8 cellular contexts compared by ENCODE assay signal in genomic region chr2:134253804-134254203, GRCh38. TPM values are rescaled to one million over a fixed set of nuclear protein-coding genes. Genes with fewer than 3 reads are reported as not detected.
DNase-seq lines count a peak whose midpoint lies in the region; ATAC-seq and TF ChIP-seq lines count a peak whose summit lies in the region.

Gene MGAT5 (plus strand): TSS chr2:134254072. CDS start chr2:134254404, 332 bp downstream.

- no peak for TF ChIP-seq EP300 in ovary (IDR thresholded peaks at IDR 0.05)

- TF ChIP-seq CTCF in GM12864 (IDR thresholded peaks at IDR 0.05; ENCODE audit: low read depth, low read length, missing control alignments) (no peak), HEK293 (tag by site-specific recombination; IDR thresholded peaks at IDR 0.05) (no peak), endothelial cell (IDR thresholded peaks at IDR 0.05; ENCODE audit: unreplicated experiment) (no peak), ovary (IDR thresholded peaks at IDR 0.05) (no peak)

- H3K9me3 Mint-ChIP-seq in endothelial cell (ENCODE audit: unreplicated experiment) = no peaks in the 10 kb centered on the region

- no peak for TF ChIP-seq POLR2A in ovary (IDR thresholded peaks at IDR 0.05)

- CTCF ChIA-PET in HEK293 (lab: Yijun Ruan, JAX) = interaction anchor here (0.9 to 3.5 kb wide), 3 partner anchors 8 to 158 kb away, joined by 3 to 28 read pairs (median 3); no protein-coding TSS in a partner anchor

- no peaks in the 10 kb centered on the region for H3K4me1 ChIP-seq in HEK293 (ENCODE audit: control insufficient read depth, insufficient read depth, low read length)
- peaks cover 12% of the 10 kb centered on the region for H3K4me1 ChIP-seq in ovary (ENCODE audit: insufficient read depth)

- intact Hi-C loops in ovary (cut with DNase I) = loop anchor here in 1 of 4 donors (10.0 kb wide), 1 partner anchor 129 kb away; no protein-coding TSS in a partner anchor

- H3K27me3 Mint-ChIP-seq in endothelial cell (ENCODE audit: unreplicated experiment) = peaks cover 7% of the 10 kb centered on the region

- H3K9me3 ChIP-seq in HEK293 (ENCODE audit: control insufficient read depth, insufficient read depth, low read depth, low read length) (no peaks in the 10 kb centered on the region), ovary (no peaks in the 10 kb centered on the region)

- DNase-seq in GM12864 (ENCODE audit: low read depth) (no peak), NCI-H2171 treated with DMSO at 0.1 percent for 48 hours (lab: John Stamatoyannopoulos, UW) (peak; percentile 89), endothelial cell (ENCODE audit: low spot score) (no peak), ovary (no peak), Kasumi-1 (lab: John Stamatoyannopoulos, UW) (no peak)

- H3K4me3 ChIP-seq in GM12864 (ENCODE audit: low read depth, low read length) = peak within 1 kb of the TSS; percentile 12; the same call in 1 of the 2 replicates
- no peak within 1 kb of the TSS for H3K4me3 ChIP-seq in HEK293 (ENCODE audit: low read depth, low read length)
- H3K4me3 ChIP-seq in ovary = no peak within 1 kb of the TSS

- H3K4me3 Mint-ChIP-seq in endothelial cell (ENCODE audit: unreplicated experiment) = peak within 1 kb of the TSS; percentile 2

- H3K27ac Mint-ChIP-seq in endothelial cell (ENCODE audit: unreplicated experiment) = no peak within 1 kb of the TSS

- H3K27ac ChIP-seq in HEK293 (ENCODE audit: extremely low read depth, low read depth, low read length) (no peak within 1 kb of the TSS), ovary (no peak within 1 kb of the TSS)

- POLR2A ChIA-PET in HEK293 (lab: Yijun Ruan, JAX) = interaction anchor here (1.1 kb wide), 1 partner anchor 8 kb away, joined by 3 read pairs; no protein-coding TSS in a partner anchor

- H3K36me3 ChIP-seq in HEK293 (ENCODE audit: control insufficient read depth in 2 of 2, insufficient read depth in 1 of 2, low read length in 2 of 2) (peaks cover 0 to 15% of the 10 kb centered on the region in 2 experiments; a peak in 1 of 3 replicates), ovary (no peaks in the 10 kb centered on the region)

- peaks cover 37% of the 10 kb centered on the region for H3K4me1 Mint-ChIP-seq in endothelial cell (ENCODE audit: unreplicated experiment)

- H3K27me3 ChIP-seq in ovary = no peaks in the 10 kb centered on the region

- H3K36me3 Mint-ChIP-seq in endothelial cell (ENCODE audit: low read depth, unreplicated experiment) = peaks cover 5% of the 10 kb centered on the region

- no peak for ATAC-seq in GM19452 (IDR thresholded peaks at IDR 0.05; ENCODE audit: unreplicated experiment)
- no peak for ATAC-seq in HG02798 (IDR thresholded peaks at IDR 0.05; ENCODE audit: poor library complexity, unreplicated experiment)

- 48 to 67% (median 52%) methylated on average over 4 of the region's 4 CpGs for WGBS in ovary, 3 donors

TF ChIP-seq in HEK293, 187 proteins besides CTCF, POLR2A, EP300 and RAD21:
- TF ChIP-seq ZNF521 (tag by site-specific recombination; IDR thresholded peaks at IDR 0.05) = no peak
- peak; percentile 68; the same call in 1 of the 2 replicates for TF ChIP-seq SCRT1 (tag by site-specific recombination; IDR thresholded peaks at IDR 0.05; ENCODE audit: borderline replicate concordance)
- TF ChIP-seq KLF9 (tag by site-specific recombination; IDR thresholded peaks at IDR 0.05; ENCODE audit: low read depth) = no peak
- peak; percentile 84 for TF ChIP-seq SCRT2 (tag by site-specific recombination; IDR thresholded peaks at IDR 0.05)

RNA-seq across cellular contexts. Expression of gene MGAT5, which starts in this region (rescaled TPM):
- 124 TPM for total RNA-seq in endothelial cell (ENCODE audit: unreplicated experiment)
- total RNA-seq in ovary = 10 to 100 TPM; 23.5 to 47.6 (median 32.4) TPM
- 10 to 100 TPM; 11.3 to 61.2 TPM for polyA plus RNA-seq in ovary
